ENCODE assay signal across 11 cellular contexts in genomic region chr2:238846503-238847431, GRCh38. TPM values are rescaled to one million over a fixed set of nuclear protein-coding genes. Genes with fewer than 3 reads are reported as not detected.
A peak's percentile ranks its signal among the peaks of the same experiment; 100 is the strongest.
DNase-seq lines count a peak whose midpoint lies in the region; ATAC-seq and TF ChIP-seq lines count a peak whose summit lies in the region.
"Had no signal": no experiment of that assay in that cellular context is flagged by ENCODE, and none has a peak within 500 bp of the region (broad histone marks: within the 10 kb centered on the region; RNA-seq: fewer than 3 reads in every experiment).

No MANE protein-coding gene starts in this region.

- H3K27me3 ChIP-seq in MG63 (no peaks in the 10 kb centered on the region), esophagus squamous epithelium (peaks cover 0 to 92% (median 23%) of the 10 kb centered on the region in 4 donors), lung (ENCODE audit: control insufficient read depth, insufficient read depth) (peaks cover 16% of the 10 kb centered on the region), thyroid gland (peaks cover 29% of the 10 kb centered on the region)

- ATAC-seq in lung (ENCODE audit: insufficient read depth, low FRiP score), result peak; percentile 8
- ATAC-seq in HG02981 (IDR thresholded peaks at IDR 0.05; ENCODE audit: unreplicated experiment), result no peak
- no peak for ATAC-seq in GM21528 (IDR thresholded peaks at IDR 0.05; ENCODE audit: low FRiP score, unreplicated experiment)

- H3K36me3 ChIP-seq in MG63, result peaks cover 9% of the 10 kb centered on the region
- H3K36me3 ChIP-seq in esophagus squamous epithelium, result no peaks in the 10 kb centered on the region
- H3K36me3 ChIP-seq in lung (ENCODE audit: control insufficient read depth in 2 of 2, insufficient read depth in 2 of 2, low read length in 2 of 2), result no peaks in the 10 kb centered on the region
- H3K36me3 ChIP-seq in thyroid gland, result no peaks in the 10 kb centered on the region

- H3K27ac ChIP-seq in esophagus squamous epithelium (peak overlapping the region; percentile 74 to 95 (median 88)), lung (ENCODE audit: low read depth in 1 of 2, low read length in 1 of 2) (no peak overlapping the region), thyroid gland (peak overlapping the region; percentile 36 to 83 (median 71))

- peaks cover 11 to 35% (median 12%) of the 10 kb centered on the region in 3 donors for H3K4me1 ChIP-seq in esophagus squamous epithelium
- peaks cover 4 to 18% of the 10 kb centered on the region in 2 donors for H3K4me1 ChIP-seq in lung (ENCODE audit: control insufficient read depth in 2 of 2, insufficient read depth in 2 of 2, low read length in 2 of 2)
- peaks cover 12 to 24% of the 10 kb centered on the region in 2 donors for H3K4me1 ChIP-seq in thyroid gland

- H3K4me3 ChIP-seq in MG63, result peak overlapping the region; percentile 85
- peak overlapping the region; percentile 41 to 81 (median 58) for H3K4me3 ChIP-seq in esophagus squamous epithelium
- no peak overlapping the region for H3K4me3 ChIP-seq in lung
- H3K4me3 ChIP-seq in thyroid gland (replicated peaks in 1 of 3), result peak overlapping the region in 1 of 3 donors; percentile 37

- WGBS in esophagus squamous epithelium, 2 donors, result 10 to 62% methylated on average over 2 to 6 of the region's 94 CpGs
- WGBS in lung, 2 donors, result 7 to 12% methylated on average over 88 to 94 of the region's 94 CpGs
- 9 to 11% methylated on average over 13 to 21 of the region's 94 CpGs for WGBS in thyroid gland, 2 donors

- TF ChIP-seq CTCF in esophagus squamous epithelium (IDR thresholded peaks at IDR 0.05) (no peak), lung (IDR thresholded peaks at IDR 0.05; ENCODE audit: control extremely low read depth, extremely low read depth) (no peak), thyroid gland (IDR thresholded peaks at IDR 0.05) (no peak)

- intact Hi-C loops in esophagus squamous epithelium (cut with DNase I), result no loop called here
- intact Hi-C loops in thyroid gland (cut with DNase I), result no loop called here

- H3K9me3 ChIP-seq in MG63, result no peaks in the 10 kb centered on the region
- no peaks in the 10 kb centered on the region for H3K9me3 ChIP-seq in esophagus squamous epithelium
- peaks cover 0 to 2% of the 10 kb centered on the region in 2 donors for H3K9me3 ChIP-seq in lung (ENCODE audit: control insufficient read depth in 2 of 2, insufficient read depth in 1 of 2, low read length in 1 of 2)
- no peaks in the 10 kb centered on the region for H3K9me3 ChIP-seq in thyroid gland

- TF ChIP-seq POLR2A in esophagus squamous epithelium (IDR thresholded peaks at IDR 0.05) (no peak), thyroid gland (IDR thresholded peaks at IDR 0.05) (no peak)

- DNase-seq in MG63 (peak; percentile 44), esophagus squamous epithelium (lab: John Stamatoyannopoulos, UW) (no peak), lung (ENCODE audit: low spot score) (peak; percentile 26), thyroid gland (no peak)
- no peak for DNase-seq in effector CD8-positive, alpha-beta T cell (lab: John Stamatoyannopoulos, UW)
- no peak for DNase-seq in stimulated activated CD4-positive, alpha-beta T cell treated with anti-CD3 and anti-CD28 coated beads, Interleukin-15, amount 100 ng/mL, for 24 hours
- DNase-seq: activated CD8-positive, alpha-beta memory T cell treated with anti-CD3 and anti-CD28 coated beads, Interleukin-2, amount 50 U/mL, for 4 hours; KG1 had no signal

RNA-seq across cellular contexts. Expression of gene TWIST2, which starts 1.1 kb away (rescaled TPM):
- total RNA-seq in MG63 (2014; rRNA removed; shearing (Covaris generic); ENCODE audit: low replicate concordance), result 40.5 and 66.9 TPM in 2 replicates
- total RNA-seq in esophagus squamous epithelium (10 to 100 TPM in 1 of 4 donors, 1 to 10 TPM in 3; 3.1 to 33.0 (median 4.9) TPM), lung (10 to 100 TPM; 10.8 to 12.5 TPM), thyroid gland (10 to 100 TPM; 10.4 to 30.1 (median 20.8) TPM)
- polyA plus RNA-seq in lung, result 10 to 100 TPM; 10.1 to 14.8 TPM
- total RNA-seq: frontal cortex had no signal

Comparison
In these comparisons a context has a peak if more than half of its experiments do, and no peak if none do; other contexts are left out.
1. DNase-seq: peak in MG63 (single experiment) and lung (single experiment); none in esophagus squamous epithelium (single experiment), thyroid gland (0 of 2), effector CD8-positive, alpha-beta T cell (single experiment) and stimulated activated CD4-positive, alpha-beta T cell treated with anti-CD3 and anti-CD28 coated beads, Interleukin-15, amount 100 ng/mL, for 24 hours (single experiment).
2. H3K27ac ChIP-seq: peak in esophagus squamous epithelium (4 of 4) and thyroid gland (3 of 3); none in lung (0 of 2).